In genomic region chr1:214990619-214991018, GRCh38 we compare ENCODE assay signal across 15 cellular contexts.
A peak's percentile ranks its signal among the peaks of the same experiment; 100 is the strongest.
DNase-seq lines count a peak whose midpoint lies in the region.
"Had no signal": no experiment of that assay in that cellular context is flagged by ENCODE, and none has a peak within 500 bp of the region (broad histone marks: within the 10 kb centered on the region; RNA-seq: fewer than 3 reads in every experiment).

No MANE protein-coding gene starts in this region.

- intact Hi-C loops in activated CD4-positive, alpha-beta memory T cell treated with anti-CD3 and anti-CD28 coated beads for 36 hours (cut with micrococcal nuclease), result no loop called here

- H3K27ac ChIP-seq in substantia nigra (ENCODE audit: low read depth, low read length, poor library complexity, severe bottlenecking), result no peak overlapping the region
- H3K27ac ChIP-seq: colonic mucosa, left ventricle myocardium inferior, transverse colon had no signal

- H3K27ac Mint-ChIP-seq in immature natural killer cell, result no peak overlapping the region
- no peak overlapping the region for H3K27ac Mint-ChIP-seq in activated CD4-positive, alpha-beta memory T cell treated with anti-CD3 and anti-CD28 coated beads for 36 hours
- H3K27ac Mint-ChIP-seq: activated CD4-positive, alpha-beta memory T cell treated with anti-CD3 and anti-CD28 coated beads, Interleukin-2, amount 10 ng/mL, durations not matched to agents 7 days and 5 days had no signal

- DNase-seq in HCEC 1CT, result peak; percentile 96
- DNase-seq in T1000 (lab: John Stamatoyannopoulos, UW), result peak; percentile 10
- peak; percentile 96 for DNase-seq in fibroblast of peridontal ligament (ENCODE audit: extremely low read depth)
- peak; percentile 90 for DNase-seq in stromal cell of bone marrow (ENCODE audit: low read depth)
- DNase-seq in immature natural killer cell, result no peak
- no peak for DNase-seq in activated CD4-positive, alpha-beta memory T cell treated with anti-CD3 and anti-CD28 coated beads for 36 hours
- DNase-seq in substantia nigra (lab: John Stamatoyannopoulos, UW), result no peak
- DNase-seq: activated CD4-positive, alpha-beta memory T cell treated with anti-CD3 and anti-CD28 coated beads, Interleukin-2, amount 10 ng/mL, durations not matched to agents 7 days and 5 days; activated naive CD4-positive, alpha-beta T cell treated with anti-CD3 and anti-CD28 coated beads, Interleukin-2, amount 50 U/mL, for 16 hours; colonic mucosa; left ventricle myocardium inferior; NCI-H1092; NCI-H510A; RPMI8226; transverse colon had no signal

- CTCF ChIA-PET in activated CD4-positive, alpha-beta memory T cell treated with anti-CD3 and anti-CD28 coated beads for 36 hours (lab: Charles Lee), result no interaction called here

- no peaks in the 10 kb centered on the region for H3K4me1 Mint-ChIP-seq in immature natural killer cell
- H3K4me1 Mint-ChIP-seq in activated CD4-positive, alpha-beta memory T cell treated with anti-CD3 and anti-CD28 coated beads for 36 hours (ENCODE audit: low read depth), result no peaks in the 10 kb centered on the region
- H3K4me1 Mint-ChIP-seq: activated CD4-positive, alpha-beta memory T cell treated with anti-CD3 and anti-CD28 coated beads, Interleukin-2, amount 10 ng/mL, durations not matched to agents 7 days and 5 days had no signal

- POLR2A ChIA-PET in activated CD4-positive, alpha-beta memory T cell treated with anti-CD3 and anti-CD28 coated beads for 36 hours (lab: Charles Lee), result no interaction called here

- H3K36me3 Mint-ChIP-seq in immature natural killer cell, result no peaks in the 10 kb centered on the region
- no peaks in the 10 kb centered on the region for H3K36me3 Mint-ChIP-seq in activated CD4-positive, alpha-beta memory T cell treated with anti-CD3 and anti-CD28 coated beads for 36 hours

- H3K27me3 Mint-ChIP-seq in immature natural killer cell (ENCODE audit: low read depth in 3 of 3), result peaks cover 0 to 3% (median 0%) of the 10 kb centered on the region in 3 donors
- H3K27me3 Mint-ChIP-seq in activated CD4-positive, alpha-beta memory T cell treated with anti-CD3 and anti-CD28 coated beads for 36 hours, result no peaks in the 10 kb centered on the region
- H3K27me3 Mint-ChIP-seq: activated CD4-positive, alpha-beta memory T cell treated with anti-CD3 and anti-CD28 coated beads, Interleukin-2, amount 10 ng/mL, durations not matched to agents 7 days and 5 days had no signal

- peaks cover 12 to 46% (median 27%) of the 10 kb centered on the region in 6 donors for H3K9me3 Mint-ChIP-seq in immature natural killer cell
- H3K9me3 Mint-ChIP-seq in activated CD4-positive, alpha-beta memory T cell treated with anti-CD3 and anti-CD28 coated beads for 36 hours, result no peaks in the 10 kb centered on the region

- H3K4me3 Mint-ChIP-seq in immature natural killer cell, result no peak overlapping the region
- no peak overlapping the region for H3K4me3 Mint-ChIP-seq in activated CD4-positive, alpha-beta memory T cell treated with anti-CD3 and anti-CD28 coated beads for 36 hours
- H3K4me3 Mint-ChIP-seq: activated CD4-positive, alpha-beta memory T cell treated with anti-CD3 and anti-CD28 coated beads, Interleukin-2, amount 10 ng/mL, durations not matched to agents 7 days and 5 days had no signal

Comparison
In these comparisons a context has a peak if more than half of its experiments do, and no peak if none do; other contexts are left out.
1. DNase-seq: peak in HCEC 1CT (single experiment), T1000 (single experiment), fibroblast of peridontal ligament (single experiment) and stromal cell of bone marrow (single experiment); none in immature natural killer cell (0 of 3), activated CD4-positive, alpha-beta memory T cell treated with anti-CD3 and anti-CD28 coated beads for 36 hours (single experiment) and substantia nigra (0 of 49).